ENCODE assay signal across 21 cellular contexts in genomic region chr4:117154251-117154650, GRCh38.
A peak's percentile ranks its signal among the peaks of the same experiment; 100 is the strongest.
DNase-seq lines count a peak whose midpoint lies in the region; ATAC-seq and TF ChIP-seq lines count a peak whose summit lies in the region.
"Had no signal": no experiment of that assay in that cellular context is flagged by ENCODE, and none has a peak within 500 bp of the region (broad histone marks: within the 10 kb centered on the region; RNA-seq: fewer than 3 reads in every experiment).

No MANE protein-coding gene starts in this region.

- H3K9me3 ChIP-seq in A673 (ENCODE audit: low read depth, low read length, poor library complexity, severe bottlenecking) (peaks cover 9% of the 10 kb centered on the region), SJCRH30 (replicated peaks) (0 out of 2 replicates have a peak, but pooled peaks cover 2% of the 10 kb centered on the region), endodermal cell (ENCODE audit: control insufficient read depth, low read length) (peaks cover 16% of the 10 kb centered on the region), osteoblast (ENCODE audit: low read depth, low read length) (no peaks in the 10 kb centered on the region), aorta (ENCODE audit: control insufficient read depth, low read length) (peaks cover 3% of the 10 kb centered on the region)
- H3K9me3 ChIP-seq: BE2C, HAP-1 had no signal

- POLR2A ChIA-PET in A673 (lab: Charles Lee; ENCODE audit: low non-redundant PET), result interaction anchor here (0.6 kb wide), 1 partner anchor 543 kb away, joined by 9 read pairs; no protein-coding TSS in a partner anchor

- no peak overlapping the region for H2AFZ ChIP-seq in osteoblast (ENCODE audit: low read length)
- H2AFZ ChIP-seq: GM23248 had no signal

- H4K20me1 ChIP-seq in osteoblast (ENCODE audit: insufficient read depth, low read length), result no peaks in the 10 kb centered on the region
- H4K20me1 ChIP-seq: BLaER1 treated with 17β-estradiol and CSF1 and Interleukin-3, amounts not matched to agents 10 nM and 100 nM had no signal

- H3K79me2 ChIP-seq in osteoblast (ENCODE audit: insufficient read depth, low read length), result no peaks in the 10 kb centered on the region

- H3K4me3 ChIP-seq in A673 (ENCODE audit: low read depth, low read length, poor library complexity, severe bottlenecking), result peak overlapping the region; percentile 11
- H3K4me3 ChIP-seq in SJCRH30, result no peak overlapping the region
- no peak overlapping the region for H3K4me3 ChIP-seq in endodermal cell (ENCODE audit: low read length)
- no peak overlapping the region for H3K4me3 ChIP-seq in osteoblast (ENCODE audit: insufficient read depth, low read length)
- no peak overlapping the region for H3K4me3 ChIP-seq in aorta (ENCODE audit: low read length in 2 of 2)
- H3K4me3 ChIP-seq: BLaER1 treated with 17β-estradiol and CSF1 and Interleukin-3, amounts not matched to agents 10 nM and 100 nM; GM23248; HAP-1 had no signal

- no peak for ATAC-seq in GM18519 (IDR thresholded peaks at IDR 0.05; ENCODE audit: low FRiP score, unreplicated experiment)
- no peak for ATAC-seq in aorta (ENCODE audit: low FRiP score)

- BruUV-seq in A673 (replicated peaks; lab: Mats Ljungman, UMichigan), result no TSS peak

- no peaks in the 10 kb centered on the region for H3K27me3 Mint-ChIP-seq in endodermal cell (ENCODE audit: insufficient read depth)
- H3K27me3 Mint-ChIP-seq: CD4-positive, alpha-beta T cell; CD8-positive, alpha-beta memory T cell had no signal

- no peak overlapping the region for H3K27ac Mint-ChIP-seq in endodermal cell
- H3K27ac Mint-ChIP-seq: CD14-positive monocyte; CD4-positive, alpha-beta T cell; CD8-positive, alpha-beta memory T cell; HFFc6 had no signal

- CTCF ChIA-PET in A673 (lab: Charles Lee), result no interaction called here

- H3K4me3 Mint-ChIP-seq in endodermal cell, result no peak overlapping the region
- H3K4me3 Mint-ChIP-seq: CD14-positive monocyte; CD4-positive, alpha-beta T cell; CD8-positive, alpha-beta memory T cell; HFFc6 had no signal

- H3K9ac ChIP-seq in endodermal cell (ENCODE audit: extremely low read depth, low read length, poor library complexity, severe bottlenecking), result no peak overlapping the region
- H3K9ac ChIP-seq: BLaER1 treated with 17β-estradiol and CSF1 and Interleukin-3, amounts not matched to agents 10 nM and 100 nM; GM23248 had no signal

- peaks cover 23% of the 10 kb centered on the region for H3K9me3 Mint-ChIP-seq in endodermal cell

- 93 to 96% methylated on average over 3 to 6 of the region's 6 CpGs for WGBS in endodermal cell (ENCODE audit: insufficient coverage in 1 of 2, insufficient read length in 1 of 2), 2 experiments
- WGBS in aorta, 2 donors, result 86 to 93% methylated on average over 6 of the region's 6 CpGs

- H3K36me3 ChIP-seq in A673 (ENCODE audit: insufficient read depth, low read length, poor library complexity, severe bottlenecking) (no peaks in the 10 kb centered on the region), SJCRH30 (no peaks in the 10 kb centered on the region), endodermal cell (ENCODE audit: control insufficient read depth, insufficient read depth, low read length) (no peaks in the 10 kb centered on the region), osteoblast (ENCODE audit: insufficient read depth, low read length) (no peaks in the 10 kb centered on the region), aorta (ENCODE audit: control insufficient read depth in 1 of 2, insufficient read depth in 2 of 2, low read length in 1 of 2) (no peaks in the 10 kb centered on the region)
- H3K36me3 ChIP-seq: BE2C; BLaER1 treated with 17β-estradiol and CSF1 and Interleukin-3, amounts not matched to agents 10 nM and 100 nM; HAP-1 had no signal

- peaks cover 7% of the 10 kb centered on the region for H3K4me1 Mint-ChIP-seq in endodermal cell
- H3K4me1 Mint-ChIP-seq: CD14-positive monocyte; CD8-positive, alpha-beta memory T cell had no signal

- no peak for TF ChIP-seq CTCF in A673 (conservative IDR thresholded peaks at IDR 0.05; ENCODE audit: low read depth, low read length)
- TF ChIP-seq CTCF in endodermal cell (conservative IDR thresholded peaks at IDR 0.05), result no peak
- TF ChIP-seq CTCF in osteoblast (IDR thresholded peaks at IDR 0.05; ENCODE audit: extremely low read depth, low read depth, low read length), result no peak

- no peak overlapping the region for H3K4me2 ChIP-seq in osteoblast (ENCODE audit: insufficient read depth, low read length)
- H3K4me2 ChIP-seq: BLaER1 treated with 17β-estradiol and CSF1 and Interleukin-3, amounts not matched to agents 10 nM and 100 nM had no signal

- H3K27ac ChIP-seq in A673 (ENCODE audit: low read depth, low read length, poor library complexity, severe bottlenecking), result peak overlapping the region; percentile 85
- peak overlapping the region; percentile 41 for H3K27ac ChIP-seq in SJCRH30
- H3K27ac ChIP-seq in endodermal cell (ENCODE audit: low read depth, low read length), result no peak overlapping the region
- no peak overlapping the region for H3K27ac ChIP-seq in osteoblast (ENCODE audit: low read depth, low read length)
- no peak overlapping the region for H3K27ac ChIP-seq in aorta (ENCODE audit: low read depth in 1 of 2, low read length in 2 of 2)
- H3K27ac ChIP-seq: 22Rv1; BLaER1 treated with 17β-estradiol and CSF1 and Interleukin-3, amounts not matched to agents 10 nM and 100 nM; GM23248 had no signal

- intact Hi-C loops in A673 (cut with micrococcal nuclease; ENCODE audit: unreplicated experiment), result loop anchor here (5.0 kb wide), 1 partner anchor 972 kb away; no protein-coding TSS in a partner anchor
- intact Hi-C loops in aorta (cut with DNase I), result no loop called here

- peak; percentile 33 for DNase-seq in A673 (ENCODE audit: low spot score)
- peak; percentile 79 to 87 for DNase-seq in SJCRH30
- DNase-seq in endodermal cell, result peak; percentile 42
- peak; percentile 1 for DNase-seq in osteoblast (ENCODE audit: insufficient read length, low spot score, missing footprints)
- no peak for DNase-seq in retina
- no peak for DNase-seq in aorta
- DNase-seq: ACHN; AML-193; BE2C; CD4-positive, alpha-beta T cell; CD8-positive, alpha-beta memory T cell; DMS 273 treated with DMSO at 0.1 percent for 48 hours; DMS79 treated with DMSO at 0.1 percent for 48 hours; GF-D8; GM23248; HFFc6 had no signal

- H3K4me1 ChIP-seq in A673 (ENCODE audit: insufficient read depth, low read length, poor library complexity, severe bottlenecking) (peaks cover 14% of the 10 kb centered on the region), SJCRH30 (peaks cover 12% of the 10 kb centered on the region), endodermal cell (ENCODE audit: control insufficient read depth, insufficient read depth, low read length) (no peaks in the 10 kb centered on the region), osteoblast (ENCODE audit: insufficient read depth, low read length) (no peaks in the 10 kb centered on the region), aorta (ENCODE audit: control insufficient read depth in 1 of 2, insufficient read depth in 2 of 2, low read length in 2 of 2) (no peaks in the 10 kb centered on the region)
- H3K4me1 ChIP-seq: BE2C; BLaER1 treated with 17β-estradiol and CSF1 and Interleukin-3, amounts not matched to agents 10 nM and 100 nM had no signal

- no peaks in the 10 kb centered on the region for H3K27me3 ChIP-seq in A673 (replicated peaks; ENCODE audit: insufficient read depth, low read depth, low read length, poor library complexity)
- no peaks in the 10 kb centered on the region for H3K27me3 ChIP-seq in SJCRH30
- no peaks in the 10 kb centered on the region for H3K27me3 ChIP-seq in endodermal cell (ENCODE audit: control insufficient read depth, insufficient read depth, low read length, poor library complexity, severe bottlenecking)
- no peaks in the 10 kb centered on the region for H3K27me3 ChIP-seq in osteoblast (ENCODE audit: insufficient read depth, low read length)
- no peaks in the 10 kb centered on the region for H3K27me3 ChIP-seq in aorta (ENCODE audit: control insufficient read depth in 1 of 2, insufficient read depth in 2 of 2, low read length in 1 of 2)
- H3K27me3 ChIP-seq: BE2C; BLaER1 treated with 17β-estradiol and CSF1 and Interleukin-3, amounts not matched to agents 10 nM and 100 nM had no signal

- H3K36me3 Mint-ChIP-seq in endodermal cell (ENCODE audit: low read depth), result peaks cover 4% of the 10 kb centered on the region
- H3K36me3 Mint-ChIP-seq: CD14-positive monocyte had no signal

Comparison
In these comparisons a context has a peak if more than half of its experiments do, and no peak if none do; other contexts are left out.
1. DNase-seq: peak in A673 (single experiment), SJCRH30 (2 of 2), endodermal cell (single experiment) and osteoblast (single experiment); none in retina (single experiment) and aorta (0 of 2).
2. H3K27ac ChIP-seq: peak in A673 (single experiment) and SJCRH30 (single experiment); none in endodermal cell (single experiment), osteoblast (single experiment) and aorta (0 of 2).